ENCODE assay signal across 1 cellular context in genomic region chr2:240013343-240013742, GRCh38.
TF ChIP-seq lines count a peak whose summit lies in the region.

No MANE protein-coding gene starts in this region.

TF ChIP-seq in endothelial cell of umbilical vein, 7 proteins besides CTCF, POLR2A, EP300 and RAD21 (continued from another document):
- TF ChIP-seq, protein P1, sequence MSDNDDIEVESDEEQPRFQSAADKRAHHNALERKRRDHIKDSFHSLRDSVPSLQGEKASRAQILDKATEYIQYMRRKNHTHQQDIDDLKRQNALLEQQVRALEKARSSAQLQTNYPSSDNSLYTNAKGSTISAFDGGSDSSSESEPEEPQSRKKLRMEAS (IDR thresholded peaks at IDR 0.05; ENCODE audit: insufficient read depth, insufficient read length): no peak
